ENCODE assay signal across 14 cellular contexts in genomic region chr1:167460836-167461235, GRCh38. TPM values are rescaled to one million over a fixed set of nuclear protein-coding genes. Genes with fewer than 3 reads are reported as not detected.
DNase-seq lines count a peak whose midpoint lies in the region; ATAC-seq, FAIRE-seq and TF ChIP-seq lines count a peak whose summit lies in the region.
"Had no signal": no experiment of that assay in that cellular context is flagged by ENCODE, and none has a peak within 500 bp of the region (broad histone marks: within the 10 kb centered on the region; RNA-seq: fewer than 3 reads in every experiment).

No MANE protein-coding gene starts in this region.

- H3K9me3 ChIP-seq in HEK293 (ENCODE audit: control insufficient read depth, insufficient read depth, low read depth, low read length), result no peaks in the 10 kb centered on the region
- no peaks in the 10 kb centered on the region for H3K9me3 ChIP-seq in HepG2 (ENCODE audit: low read length)
- H3K9me3 ChIP-seq in small intestine (ENCODE audit: control insufficient read depth, low read depth), result no peaks in the 10 kb centered on the region
- H3K9me3 ChIP-seq: BE2C, stomach had no signal

- H3K27ac ChIP-seq in HEK293 (ENCODE audit: extremely low read depth, low read depth, low read length) (no peak overlapping the region), HepG2 (ENCODE audit: extremely low read length, insufficient read depth, low read length) (no peak overlapping the region), small intestine (ENCODE audit: low read depth in 1 of 2, low read length in 1 of 2) (no peak overlapping the region)
- H3K27ac ChIP-seq: stomach had no signal

- no TSS peak for BruUV-seq in HepG2 (replicated peaks; lab: Mats Ljungman, UMichigan)

- H3K4me2 ChIP-seq in HepG2 (ENCODE audit: low read depth, low read length), result no peak overlapping the region

- FAIRE-seq in HepG2 (lab: Jason Lieb, UNC) (no peak), small intestine (lab: Jason Lieb, UNC) (no peak)

- no peaks in the 10 kb centered on the region for H3K36me3 ChIP-seq in HEK293 (ENCODE audit: control insufficient read depth in 2 of 2, insufficient read depth in 1 of 2, low read length in 2 of 2)
- H3K36me3 ChIP-seq in HepG2 (replicated peaks in 1 of 2; ENCODE audit: control insufficient read depth in 1 of 2, insufficient read depth in 2 of 2, low read length in 2 of 2), result no peaks in the 10 kb centered on the region
- H3K36me3 ChIP-seq in small intestine (ENCODE audit: control insufficient read depth in 2 of 2, insufficient read depth in 2 of 2, low read length in 2 of 2), result no peaks in the 10 kb centered on the region
- H3K36me3 ChIP-seq: BE2C, stomach had no signal

- 71% methylated on average over 9 of the region's 14 CpGs for WGBS in HepG2 (ENCODE audit: low lambda C conversion rate)
- WGBS in small intestine, 3 donors, result 88 to 98% (median 88%) methylated on average over 14 of the region's 14 CpGs

- no peaks in the 10 kb centered on the region for H4K20me1 ChIP-seq in HepG2 (ENCODE audit: insufficient read depth, low read length)

- H3K4me1 ChIP-seq in HEK293 (ENCODE audit: control insufficient read depth, insufficient read depth, low read length) (no peaks in the 10 kb centered on the region), HepG2 (ENCODE audit: insufficient read depth, low read length) (peaks cover 4% of the 10 kb centered on the region; the same call in 1 of the 2 replicates), small intestine (ENCODE audit: control insufficient read depth in 2 of 2, insufficient read depth in 1 of 2, low read depth in 1 of 2, low read length in 1 of 2) (no peaks in the 10 kb centered on the region)
- H3K4me1 ChIP-seq: BE2C had no signal

- H3K4me3 ChIP-seq in HEK293 (ENCODE audit: low read depth, low read length), result no peak overlapping the region
- no peak overlapping the region for H3K4me3 ChIP-seq in HepG2 (replicated peaks in 1 of 3; ENCODE audit: insufficient read depth in 1 of 3, low read depth in 2 of 3, low read length in 3 of 3)
- H3K4me3 ChIP-seq in small intestine (ENCODE audit: low read depth in 1 of 2, low read length in 2 of 2), result no peak overlapping the region
- H3K4me3 ChIP-seq: stomach had no signal

- H3K27me3 ChIP-seq in HepG2 (ENCODE audit: control insufficient read depth in 1 of 2, insufficient read depth in 2 of 2, low read length in 2 of 2) (peaks cover 0 to 43% of the 10 kb centered on the region in 2 experiments; a peak in 4 of 5 replicates), small intestine (ENCODE audit: control insufficient read depth in 2 of 2, insufficient read depth in 2 of 2, low read length in 2 of 2) (no peaks in the 10 kb centered on the region)
- H3K27me3 ChIP-seq: BE2C, stomach had no signal

- CTCF ChIA-PET in HEK293 (lab: Yijun Ruan, JAX), result no interaction called here
- CTCF ChIA-PET in HepG2 (lab: Yijun Ruan, JAX; ENCODE audit: low intra/inter-chr PET ratio, low total read pairs), result no interaction called here

- no peak for TF ChIP-seq EP300 in HepG2 (IDR thresholded peaks at IDR 0.05; ENCODE audit: low read depth in 2 of 2, low read length in 2 of 2)
- TF ChIP-seq EP300 in HepG2 (CRISPR knock-in tag; IDR thresholded peaks at IDR 0.05; ENCODE audit: borderline replicate concordance), result no peak

- H3K9ac ChIP-seq in HepG2 (ENCODE audit: insufficient read depth, low read depth, low read length), result no peak overlapping the region

- POLR2A ChIA-PET in HEK293 (lab: Yijun Ruan, JAX) (no interaction called here), HepG2 (lab: Yijun Ruan, JAX) (no interaction called here)

- in situ Hi-C loops in HepG2 (cut with HindIII; ENCODE audit: extremely low pct_ligation_motif_present, low pct_unique_long_range_greater_than_20kb), result no loop called here

- TF ChIP-seq POLR2A in HepG2 (IDR thresholded peaks at IDR 0.05; ENCODE audit: insufficient read depth in 1 of 2, low read depth in 2 of 2, low read length in 2 of 2), result no peak

- H3K79me2 ChIP-seq in HepG2 (ENCODE audit: insufficient read depth, low read length), result no peaks in the 10 kb centered on the region

- TF ChIP-seq RAD21 in HepG2 (CRISPR knock-in tag; IDR thresholded peaks at IDR 0.05), result no peak

- H2AFZ ChIP-seq in HepG2 (ENCODE audit: low read length), result no peak overlapping the region

- intact Hi-C loops in HepG2 (cut with micrococcal nuclease; ENCODE audit: unreplicated experiment), result no loop called here

- TF ChIP-seq CTCF in HEK293 (tag by site-specific recombination; IDR thresholded peaks at IDR 0.05), result no peak
- no peak for TF ChIP-seq CTCF in HepG2 (CRISPR knock-in tag; IDR thresholded peaks at IDR 0.05)

- ATAC-seq in HepG2, result no peak
- ATAC-seq: Panc1 had no signal

- DNase-seq in activated CD8-positive, alpha-beta memory T cell treated with anti-CD3 and anti-CD28 coated beads, Interleukin-2, amount 50 U/mL, for 4 hours, result peak; percentile 72
- peak; percentile 68 for DNase-seq in central memory CD4-positive, alpha-beta T cell
- DNase-seq in stimulated activated CD4-positive, alpha-beta T cell treated with anti-CD3 and anti-CD28 coated beads, Interleukin-1b, Interleukin-23, amount 100 ng/mL, for 4 hours (ENCODE audit: low read depth in 2 of 2), result peak; percentile 37 to 61
- DNase-seq in cerebellar cortex (ENCODE audit: low spot score) (no peak), HepG2 (ENCODE audit: low spot score) (no peak), RKO (ENCODE audit: low spot score) (no peak), small intestine (no peak)
- DNase-seq: BE2C, foreskin fibroblast, NCI-H1694, NCI-H524 treated with DMSO at 0.1 percent for 48 hours, stomach had no signal

TF ChIP-seq in HEK293, 187 proteins besides CTCF, POLR2A, EP300 and RAD21:
- TF ChIP-seq ZFHX2 (tag by site-specific recombination; conservative IDR thresholded peaks at IDR 0.05), result peak; percentile 90
- TF ChIP-seq EGR2 (tag by site-specific recombination; IDR thresholded peaks at IDR 0.05; ENCODE audit: low read depth), result peak; percentile 92
- no peak for TF ChIP-seq ZNF146 (tag by site-specific recombination; IDR thresholded peaks at IDR 0.05)

TF ChIP-seq in HepG2, 621 proteins besides CTCF, POLR2A, EP300 and RAD21 (continues in another document):
- TF ChIP-seq E2F5 (CRISPR knock-in tag; conservative IDR thresholded peaks at IDR 0.05) (no peak), ZNF33A (CRISPR knock-in tag; IDR thresholded peaks at IDR 0.05; ENCODE audit: borderline replicate concordance) (no peak), TCF12 (IDR thresholded peaks at IDR 0.05) (no peak), TCF12 (CRISPR knock-in tag; IDR thresholded peaks at IDR 0.05) (no peak), ZNF724P (CRISPR knock-in tag; IDR thresholded peaks at IDR 0.05; ENCODE audit: borderline replicate concordance) (no peak), TRIM22 (IDR thresholded peaks at IDR 0.05) (no peak), ZSCAN21 (CRISPR knock-in tag; IDR thresholded peaks at IDR 0.05; ENCODE audit: borderline replicate concordance) (no peak), ATF4 (CRISPR knock-in tag; IDR thresholded peaks at IDR 0.05) (no peak)

RNA-seq across cellular contexts. Expression of gene CD247, which starts 57.5 kb away (rescaled TPM):
- total RNA-seq in HepG2 (2016; rRNA removed; fragmentation: Illumina TruSeq; extraction: Trizol), result 0.20 and 0.25 TPM in 2 replicates
- not detected in 2 replicates for total RNA-seq in HepG2 (2016; cell fraction: cytosol; rRNA removed; fragmentation: Illumina TruSeq; extraction: Trizol; ENCODE audit: low read depth)
- total RNA-seq in HepG2 (2016; cell fraction: insoluble cytoplasmic fraction; rRNA removed; fragmentation: Illumina TruSeq; extraction: Trizol), result not detected in 2 replicates
- 0.38 and 0.43 TPM in 2 replicates for total RNA-seq in HepG2 (2016; cell fraction: membrane; rRNA removed; fragmentation: Illumina TruSeq; extraction: Trizol)
- not detected in 2 replicates for total RNA-seq in HepG2 (2016; cell fraction: nucleus; rRNA removed; fragmentation: Illumina TruSeq; extraction: Trizol)
- polyA plus RNA-seq in HepG2 (2011; rRNA removed) (not detected in 2 replicates), small intestine (1 to 10 TPM in 2 of 3 donors, under 1 TPM in 1; 0.45 to 3.5 (median 2.8) TPM)
- polyA plus RNA-seq in HepG2 (2011; cell fraction: cytosol; rRNA removed), result 0.03 TPM in 1 of 2 replicates, not detected in the other
- not detected in 2 replicates for polyA plus RNA-seq in HepG2 (2011; cell fraction: nucleus; rRNA removed)
- polyA plus RNA-seq in HepG2 (2012), result not detected in 2 replicates
- not detected in 2 replicates for polyA plus RNA-seq in HepG2 (2016; cell fraction: cytosol; fragmentation: Illumina TruSeq; extraction: Trizol; ENCODE audit: low read depth)
- 0.22 TPM in 1 of 2 replicates, not detected in the other for polyA plus RNA-seq in HepG2 (2016; cell fraction: insoluble cytoplasmic fraction; fragmentation: Illumina TruSeq; extraction: Trizol; ENCODE audit: low read depth)
- polyA plus RNA-seq in HepG2 (2016; cell fraction: membrane; fragmentation: Illumina TruSeq; extraction: Trizol; ENCODE audit: low read depth), result 0.16 and 0.26 TPM in 2 replicates
- polyA plus RNA-seq in HepG2 (2016; cell fraction: nucleus; fragmentation: Illumina TruSeq; extraction: Trizol; ENCODE audit: insufficient read depth, low read depth), result not detected in 2 replicates
- not detected in 2 replicates for polyA minus RNA-seq in HepG2 (2011; rRNA and poly(A)+ RNA removed; ENCODE audit: low replicate concordance)
- not detected in 2 replicates for polyA minus RNA-seq in HepG2 (2011; cell fraction: cytosol; rRNA and poly(A)+ RNA removed)
- not detected in 2 replicates for polyA minus RNA-seq in HepG2 (2011; cell fraction: nucleus; rRNA and poly(A)+ RNA removed)

Comparison
In these comparisons a context has a peak if more than half of its experiments do, and no peak if none do; other contexts are left out.
1. DNase-seq: peak in activated CD8-positive, alpha-beta memory T cell treated with anti-CD3 and anti-CD28 coated beads, Interleukin-2, amount 50 U/mL, for 4 hours (single experiment), central memory CD4-positive, alpha-beta T cell (single experiment) and stimulated activated CD4-positive, alpha-beta T cell treated with anti-CD3 and anti-CD28 coated beads, Interleukin-1b, Interleukin-23, amount 100 ng/mL, for 4 hours (2 of 2); none in cerebellar cortex (single experiment), HepG2 (single experiment), RKO (single experiment) and small intestine (single experiment).